ENCODE assay signal across 9 cellular contexts in genomic region chr5:26883375-26883774, GRCh38.
"Had no signal": no experiment of that assay in that cellular context is flagged by ENCODE, and none has a peak within 500 bp of the region (broad histone marks: within the 10 kb centered on the region; RNA-seq: fewer than 3 reads in every experiment).

No MANE protein-coding gene starts in this region.

- FAIRE-seq: H1, HTR-8/SVneo, K562 had no signal

- ATAC-seq: GM23338, HCT116, K562 had no signal

- DNase-seq: H7, HFFc6, IMR-90 had no signal

- H2AFZ ChIP-seq: GM23338 had no signal

- H3K4me2 ChIP-seq: GM23338 had no signal

- H3K36me3 ChIP-seq: HAP-1 had no signal

- H3K9me3 ChIP-seq: HAP-1 had no signal

- H3K4me1 ChIP-seq: HAP-1 had no signal

- H3K4me3 ChIP-seq: GM23338, HAP-1, K562 had no signal
